9 cellular contexts compared by ENCODE assay signal in the genomic region with DNA sequence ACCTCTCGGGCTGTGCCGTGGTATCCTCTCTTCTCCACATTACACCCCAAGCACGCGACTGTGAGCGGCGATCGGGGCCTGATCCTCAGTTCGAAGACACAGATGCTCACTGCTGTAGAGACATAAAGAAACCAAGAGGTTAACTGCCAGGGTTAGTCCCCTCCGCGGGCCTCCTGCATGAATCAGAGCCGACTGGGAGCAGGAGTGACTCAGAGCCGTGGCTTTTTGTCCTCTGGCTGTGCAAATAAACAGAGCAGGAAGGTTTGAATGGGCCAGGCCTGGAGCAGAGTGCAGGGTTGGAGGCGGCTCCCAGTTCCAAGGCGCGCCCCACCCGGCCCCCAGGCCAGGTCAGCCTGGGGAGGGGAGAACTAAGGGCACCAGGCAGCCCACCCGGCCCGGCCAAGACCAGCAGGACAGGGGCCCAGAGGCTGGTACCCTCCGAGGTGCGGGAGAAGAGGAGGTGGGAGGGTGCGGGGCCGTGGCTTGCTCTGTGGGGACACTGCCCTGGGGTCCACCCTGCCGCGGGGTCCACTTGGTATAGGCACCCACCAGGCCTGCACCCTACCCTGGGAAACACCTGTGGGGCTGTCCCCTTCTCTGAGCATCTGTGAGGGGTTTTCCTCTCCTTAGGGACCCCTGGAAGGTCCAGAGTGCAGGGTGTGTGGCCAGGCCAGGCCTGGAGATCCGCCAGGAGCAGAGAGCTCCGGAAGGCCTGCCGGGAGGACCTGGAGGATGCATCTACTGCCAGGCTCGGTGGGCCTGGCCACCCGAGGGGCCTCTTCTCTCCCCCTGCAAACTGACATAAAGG. TPM values are rescaled to one million over a fixed set of nuclear protein-coding genes. Genes with fewer than 3 reads are reported as not detected.
DNase-seq lines count a peak whose midpoint lies in the region; ATAC-seq and TF ChIP-seq lines count a peak whose summit lies in the region.
"Had no signal": no experiment of that assay in that cellular context is flagged by ENCODE, and none has a peak within 500 bp of the region (broad histone marks: within the 10 kb centered on the region; RNA-seq: fewer than 3 reads in every experiment).

No MANE protein-coding gene starts in this region.

- no peak for TF ChIP-seq POLR2A in body of pancreas (IDR thresholded peaks at IDR 0.05)

- H3K4me2 ChIP-seq in OCI-LY7 (ENCODE audit: low read length), result no peak overlapping the region
- H3K4me2 ChIP-seq: KMS-11 had no signal

- intact Hi-C loops in body of pancreas (cut with DNase I) (no loop called here), OCI-LY7 (cut with micrococcal nuclease; ENCODE audit: unreplicated experiment) (no loop called here)

- H3K9me3 ChIP-seq in body of pancreas, result no peaks in the 10 kb centered on the region
- H3K9me3 ChIP-seq in OCI-LY7 (ENCODE audit: low read length), result no peaks in the 10 kb centered on the region

- POLR2A ChIA-PET in OCI-LY7 (lab: Charles Lee), result no interaction called here

- peaks cover 0 to 3% of the 10 kb centered on the region in 2 donors for H3K27me3 ChIP-seq in body of pancreas

- ATAC-seq in body of pancreas (peak; percentile 74), GM18867 (IDR thresholded peaks at IDR 0.05; ENCODE audit: unreplicated experiment) (no peak)

- H3K4me3 ChIP-seq in body of pancreas (no peak overlapping the region), OCI-LY7 (ENCODE audit: low read depth, low read length, poor library complexity, severe bottlenecking) (no peak overlapping the region)

- no peaks in the 10 kb centered on the region for H3K9me2 ChIP-seq in OCI-LY7 (ENCODE audit: insufficient read depth, low read length)

- H3K27ac ChIP-seq in body of pancreas (peak overlapping the region in 1 of 4 donors; percentile 9), OCI-LY7 (ENCODE audit: low read depth, low read length, poor library complexity, severe bottlenecking) (no peak overlapping the region)
- H3K27ac ChIP-seq: KMS-11 had no signal

- 38 to 39% methylated on average over 22 to 28 of the region's 29 CpGs for WGBS in body of pancreas, 2 donors

- no TSS peak for BruUV-seq in OCI-LY7 (replicated peaks; lab: Mats Ljungman, UMichigan)

- H2AFZ ChIP-seq in OCI-LY7 (ENCODE audit: low read length), result no peak overlapping the region

- no peaks in the 10 kb centered on the region for H4K20me1 ChIP-seq in OCI-LY7 (ENCODE audit: insufficient read depth, low read length)

- DNase-seq in ELF-1 (ENCODE audit: low read depth, low spot score) (peak; percentile 96), NCI-H2196 treated with DMSO at 0.1 percent for 48 hours (lab: John Stamatoyannopoulos, UW; ENCODE audit: unreplicated experiment) (peak; percentile 56), body of pancreas (peak; percentile 42 to 85 (median 69)), kidney glomerular epithelial cell (lab: John Stamatoyannopoulos, UW) (peak; percentile 91), OCI-LY7 (ENCODE audit: low spot score) (no peak), NCI-H1436 (lab: John Stamatoyannopoulos, UW) (no peak)
- peak; percentile 83 for DNase-seq in stimulated activated CD4-positive, alpha-beta T cell treated with anti-CD3 and anti-CD28 coated beads, Interleukin-1b, Interleukin-23, amount 100 ng/mL, for 48 hours

- H3K79me2 ChIP-seq in OCI-LY7 (ENCODE audit: insufficient read depth, low read depth, low read length), result no peaks in the 10 kb centered on the region

- CTCF ChIA-PET in OCI-LY7 (lab: Charles Lee; ENCODE audit: unreplicated experiment), result no interaction called here

- no peak for TF ChIP-seq CTCF in body of pancreas (IDR thresholded peaks at IDR 0.05)
- no peak for TF ChIP-seq CTCF in OCI-LY7 (conservative IDR thresholded peaks at IDR 0.05; ENCODE audit: low read length)

- H3K36me3 ChIP-seq in body of pancreas (replicated peaks in 1 of 2; ENCODE audit: insufficient read depth in 1 of 2, low read depth in 2 of 2) (no peaks in the 10 kb centered on the region), OCI-LY7 (ENCODE audit: insufficient read depth, low read length) (no peaks in the 10 kb centered on the region)

- H3K4me1 ChIP-seq in body of pancreas, result peaks cover 6% of the 10 kb centered on the region
- no peaks in the 10 kb centered on the region for H3K4me1 ChIP-seq in OCI-LY7 (ENCODE audit: insufficient read depth, low read length, poor library complexity, severe bottlenecking)

RNA-seq across cellular contexts. Expression of a gene that starts 16.5 kb away (rescaled TPM):
- total RNA-seq in body of pancreas (10 to 100 TPM in 1 of 2 donors, 1 to 10 TPM in 1; 7.5 to 40.5 TPM), OCI-LY7 (2022) (not detected in 2 replicates)
- total RNA-seq in OCI-LY7 (2014; rRNA removed; shearing (Covaris generic)), result not detected in 2 replicates

Comparison
In these comparisons a context has a peak if more than half of its experiments do, and no peak if none do; other contexts are left out.
1. DNase-seq: peak in ELF-1 (single experiment), NCI-H2196 treated with DMSO at 0.1 percent for 48 hours (single experiment), body of pancreas (4 of 4), kidney glomerular epithelial cell (single experiment) and stimulated activated CD4-positive, alpha-beta T cell treated with anti-CD3 and anti-CD28 coated beads, Interleukin-1b, Interleukin-23, amount 100 ng/mL, for 48 hours (single experiment); none in OCI-LY7 (single experiment) and NCI-H1436 (single experiment).
2. RNA of a gene that starts 16.5 kb away (total RNA-seq): 7.5 to 40.5 TPM in body of pancreas; not detected in OCI-LY7; every median in the first group is over 4 times any median in the second.